Comparison of ENCODE assay signal across 8 cellular contexts in genomic region chr12:10153271-10154144, GRCh38. TPM values are rescaled to one million over a fixed set of nuclear protein-coding genes. Genes with fewer than 3 reads are reported as not detected.
A peak's percentile ranks its signal among the peaks of the same experiment; 100 is the strongest.
DNase-seq lines count a peak whose midpoint lies in the region; ATAC-seq and TF ChIP-seq lines count a peak whose summit lies in the region.

No MANE protein-coding gene starts in this region.

- H3K4me3 Mint-ChIP-seq in activated CD8-positive, alpha-beta memory T cell treated with anti-CD3 and anti-CD28 coated beads, Interleukin-2, amount 10 ng/mL, durations not matched to agents 7 days and 5 days: peak overlapping the region; percentile 84
- H3K4me3 Mint-ChIP-seq in endothelial cell (ENCODE audit: unreplicated experiment): peak overlapping the region; percentile 89

- peak overlapping the region; percentile 79 for H3K27ac Mint-ChIP-seq in activated CD8-positive, alpha-beta memory T cell treated with anti-CD3 and anti-CD28 coated beads, Interleukin-2, amount 10 ng/mL, durations not matched to agents 7 days and 5 days
- no peak overlapping the region for H3K27ac Mint-ChIP-seq in endothelial cell (ENCODE audit: unreplicated experiment)

- CTCF ChIA-PET in activated CD8-positive, alpha-beta memory T cell treated with anti-CD3 and anti-CD28 coated beads, Interleukin-2, amount 10 ng/mL, durations not matched to agents 7 days and 5 days (lab: Charles Lee): interaction anchor here (0.6 to 3.0 kb wide), 38 partner anchors 9 to 596 kb away, joined by 3 to 31 read pairs (median 3); partner anchors contain the start of genes CLEC12B, GABARAPL1, OLR1 and STYK1

- H3K27me3 Mint-ChIP-seq in activated CD8-positive, alpha-beta memory T cell treated with anti-CD3 and anti-CD28 coated beads, Interleukin-2, amount 10 ng/mL, durations not matched to agents 7 days and 5 days: peaks cover 18% of the 10 kb centered on the region
- peaks cover 5% of the 10 kb centered on the region for H3K27me3 Mint-ChIP-seq in endothelial cell (ENCODE audit: unreplicated experiment)

- H3K4me1 Mint-ChIP-seq in activated CD8-positive, alpha-beta memory T cell treated with anti-CD3 and anti-CD28 coated beads, Interleukin-2, amount 10 ng/mL, durations not matched to agents 7 days and 5 days: peaks cover 10% of the 10 kb centered on the region
- peaks cover 6% of the 10 kb centered on the region for H3K4me1 Mint-ChIP-seq in endothelial cell (ENCODE audit: unreplicated experiment)

- H3K9me3 Mint-ChIP-seq in activated CD8-positive, alpha-beta memory T cell treated with anti-CD3 and anti-CD28 coated beads, Interleukin-2, amount 10 ng/mL, durations not matched to agents 7 days and 5 days (ENCODE audit: low read depth): no peaks in the 10 kb centered on the region
- no peaks in the 10 kb centered on the region for H3K9me3 Mint-ChIP-seq in endothelial cell (ENCODE audit: unreplicated experiment)

- ATAC-seq in HG02938 (IDR thresholded peaks at IDR 0.05; ENCODE audit: unreplicated experiment): peak; percentile 44
- ATAC-seq in activated CD8-positive, alpha-beta memory T cell treated with anti-CD3 and anti-CD28 coated beads, Interleukin-2, amount 10 ng/mL, durations not matched to agents 7 days and 5 days: peak; percentile 83
- ATAC-seq in HG02840 (IDR thresholded peaks at IDR 0.05; ENCODE audit: low FRiP score, unreplicated experiment): no peak

- peak; percentile 98 for TF ChIP-seq CTCF in endothelial cell (IDR thresholded peaks at IDR 0.05; ENCODE audit: unreplicated experiment)

- peak; percentile 81 for DNase-seq in EH (ENCODE audit: low read depth)
- peak; percentile 19 for DNase-seq in NCI-H774 (lab: John Stamatoyannopoulos, UW)
- peak; percentile 75 for DNase-seq in activated CD8-positive, alpha-beta memory T cell treated with anti-CD3 and anti-CD28 coated beads, Interleukin-2, amount 10 ng/mL, durations not matched to agents 7 days and 5 days
- DNase-seq in endothelial cell (ENCODE audit: low spot score): peak; percentile 67
- peak; percentile 91 for DNase-seq in mesenteric fat pad (ENCODE audit: low spot score)
- DNase-seq in stimulated activated CD8-positive, alpha-beta memory T cell treated with anti-CD3 and anti-CD28 coated beads, Interleukin-12 subunit alpha, Interleukin-12 subunit beta, amount 100 ng/mL, for 1 hour (ENCODE audit: low read depth): peak; percentile 29

- no peaks in the 10 kb centered on the region for H3K36me3 Mint-ChIP-seq in activated CD8-positive, alpha-beta memory T cell treated with anti-CD3 and anti-CD28 coated beads, Interleukin-2, amount 10 ng/mL, durations not matched to agents 7 days and 5 days
- H3K36me3 Mint-ChIP-seq in endothelial cell (ENCODE audit: low read depth, unreplicated experiment): no peaks in the 10 kb centered on the region

RNA-seq across cellular contexts. Expression of gene OLR1, which starts 18.4 kb away (rescaled TPM):
- total RNA-seq in activated CD8-positive, alpha-beta memory T cell treated with anti-CD3 and anti-CD28 coated beads, Interleukin-2, amount 10 ng/mL, durations not matched to agents 7 days and 5 days: not detected
- total RNA-seq in endothelial cell (ENCODE audit: unreplicated experiment) (not detected), mesenteric fat pad (6.2 TPM)

RNA-seq across cellular contexts. Expression of gene CLEC7A, which starts 23.5 kb away (rescaled TPM):
- total RNA-seq in activated CD8-positive, alpha-beta memory T cell treated with anti-CD3 and anti-CD28 coated beads, Interleukin-2, amount 10 ng/mL, durations not matched to agents 7 days and 5 days: under 1 TPM in 1 of 2 experiments, not detected in 1; 0.26 TPM
- not detected for total RNA-seq in endothelial cell (ENCODE audit: unreplicated experiment)
- 27.7 TPM for total RNA-seq in mesenteric fat pad

RNA-seq across cellular contexts. Expression of gene TMEM52B, which starts 25.3 kb away (rescaled TPM):
- not detected for total RNA-seq in activated CD8-positive, alpha-beta memory T cell treated with anti-CD3 and anti-CD28 coated beads, Interleukin-2, amount 10 ng/mL, durations not matched to agents 7 days and 5 days
- total RNA-seq in endothelial cell (ENCODE audit: unreplicated experiment) (not detected), mesenteric fat pad (not detected)

RNA-seq across cellular contexts. Expression of gene CLEC1A, which starts 54.7 kb away (rescaled TPM):
- not detected for total RNA-seq in activated CD8-positive, alpha-beta memory T cell treated with anti-CD3 and anti-CD28 coated beads, Interleukin-2, amount 10 ng/mL, durations not matched to agents 7 days and 5 days
- total RNA-seq in endothelial cell (ENCODE audit: unreplicated experiment) (29.3 TPM), mesenteric fat pad (7.7 TPM)

RNA-seq across cellular contexts. Expression of gene GABARAPL1, which starts 59.2 kb away (rescaled TPM):
- total RNA-seq in activated CD8-positive, alpha-beta memory T cell treated with anti-CD3 and anti-CD28 coated beads, Interleukin-2, amount 10 ng/mL, durations not matched to agents 7 days and 5 days: 10 to 100 TPM; 29.3 to 47.5 TPM
- total RNA-seq in endothelial cell (ENCODE audit: unreplicated experiment) (133 TPM), mesenteric fat pad (215 TPM)

Comparison
In these comparisons a context has a peak if more than half of its experiments do, and no peak if none do; other contexts are left out.
1. DNase-seq: peak in every context shown above with its lines; median percentile 91 in mesenteric fat pad; 81 in EH; 75 in activated CD8-positive, alpha-beta memory T cell treated with anti-CD3 and anti-CD28 coated beads, Interleukin-2, amount 10 ng/mL, durations not matched to agents 7 days and 5 days; 67 in endothelial cell; 29 in stimulated activated CD8-positive, alpha-beta memory T cell treated with anti-CD3 and anti-CD28 coated beads, Interleukin-12 subunit alpha, Interleukin-12 subunit beta, amount 100 ng/mL, for 1 hour; 19 in NCI-H774.
2. RNA of gene CLEC7A, which starts 23.5 kb away (total RNA-seq): 27.7 TPM in mesenteric fat pad (single experiment); 0.26 TPM in activated CD8-positive, alpha-beta memory T cell treated with anti-CD3 and anti-CD28 coated beads, Interleukin-2, amount 10 ng/mL, durations not matched to agents 7 days and 5 days and not detected in endothelial cell (single experiment); every median in the first group is over 10 times any median in the second.